8 cellular contexts compared by ENCODE assay signal in the genomic region with DNA sequence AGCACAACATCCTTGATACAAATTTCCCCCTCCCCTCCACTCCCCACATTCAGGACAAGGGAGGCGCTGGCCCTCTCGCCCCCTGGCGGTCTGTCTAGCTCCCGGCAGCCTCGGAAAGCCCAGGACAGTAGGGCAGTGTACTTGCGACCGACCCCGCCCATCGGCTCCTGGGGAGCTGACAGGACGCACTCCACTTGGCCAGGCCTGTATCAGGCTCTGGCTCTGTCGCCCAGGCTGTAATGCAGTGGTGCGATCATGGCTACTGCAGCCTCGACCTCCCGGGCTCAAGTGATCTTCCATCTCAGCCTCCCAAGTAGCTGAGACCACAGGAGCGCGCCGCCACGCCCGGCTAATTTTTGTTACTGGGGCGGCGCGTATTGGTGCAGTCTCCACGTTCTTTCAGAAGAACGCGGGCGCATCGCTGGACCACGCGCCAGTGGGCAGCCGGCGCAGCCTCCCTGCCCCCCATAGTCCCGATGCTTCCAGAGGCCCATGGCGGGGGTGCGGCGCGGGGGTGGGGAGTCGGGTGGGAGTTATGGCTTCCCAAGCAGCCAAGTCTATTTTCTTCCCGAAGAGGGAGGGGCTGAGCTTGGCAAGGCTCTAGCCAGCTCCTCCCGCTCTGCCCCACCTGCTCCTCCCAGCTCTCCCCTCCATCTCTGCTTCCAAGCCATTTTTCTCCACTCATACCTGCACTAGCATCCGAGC.
DNase-seq lines count a peak whose midpoint lies in the region; ATAC-seq and TF ChIP-seq lines count a peak whose summit lies in the region.

No MANE protein-coding gene starts in this region.

- no peaks in the 10 kb centered on the region for H3K27me3 ChIP-seq in iPS DF 6.9 (ENCODE audit: control insufficient read depth, insufficient read depth, low read length)

- DNase-seq in LoVo (ENCODE audit: low spot score) = peak; percentile 58
- DNase-seq in T-helper 22 cell (ENCODE audit: low read depth) = peak; percentile 28
- peak; percentile 46 for DNase-seq in astrocyte of the spinal cord (ENCODE audit: low read depth, low spot score)
- DNase-seq in iPS DF 6.9 (ENCODE audit: low read depth, low spot score) = no peak

- no CpG with 5 or more reads among the region's 40 CpGs for WGBS in iPS DF 6.9 (ENCODE audit: insufficient coverage, insufficient read length)

- H3K27ac ChIP-seq in C4-2B = no peak overlapping the region
- no peak overlapping the region for H3K27ac ChIP-seq in iPS DF 6.9 (ENCODE audit: low read length)
- H3K27ac ChIP-seq in skin epidermis = no peak overlapping the region

- peak overlapping the region; percentile 32 for H3K4me3 ChIP-seq in astrocyte of the spinal cord (ENCODE audit: low read depth, low read length)
- H3K4me3 ChIP-seq in iPS DF 6.9 (ENCODE audit: low read length) = peak overlapping the region; percentile 73; the same call in 1 of the 2 replicates
- H3K4me3 ChIP-seq in skin epidermis = peak overlapping the region in 5 of 7 experiments; percentile 13 to 36 (median 18)

- no peaks in the 10 kb centered on the region for H3K4me1 ChIP-seq in iPS DF 6.9 (ENCODE audit: control insufficient read depth, insufficient read depth, low read length)

- ATAC-seq in GM19455 (IDR thresholded peaks at IDR 0.05; ENCODE audit: unreplicated experiment) (peak; percentile 88), HG02970 (IDR thresholded peaks at IDR 0.05; ENCODE audit: low FRiP score, unreplicated experiment) (no peak)

- no peaks in the 10 kb centered on the region for H3K36me3 ChIP-seq in iPS DF 6.9 (ENCODE audit: control insufficient read depth, insufficient read depth, low read length)

- TF ChIP-seq CTCF in C4-2B (conservative IDR thresholded peaks at IDR 0.05) = peak; percentile 66
- peak; percentile 68 for TF ChIP-seq CTCF in astrocyte of the spinal cord (IDR thresholded peaks at IDR 0.05; ENCODE audit: low read depth, low read length)

- in situ Hi-C loops in astrocyte of the spinal cord (cut with HindIII; ENCODE audit: low sequenced_read_pairs) = no loop called here

- no peaks in the 10 kb centered on the region for H3K9me3 ChIP-seq in iPS DF 6.9 (ENCODE audit: control insufficient read depth, insufficient read depth, low read length)

Comparison
In these comparisons a context has a peak if more than half of its experiments do, and no peak if none do; other contexts are left out.
1. H3K4me3 ChIP-seq: peak in every context shown above with its lines; median percentile 73 in iPS DF 6.9; 32 in astrocyte of the spinal cord; 18 in skin epidermis.